ENCODE assay signal across 1 cellular context in genomic region chr2:118986733-118987132, GRCh38.
TF ChIP-seq lines count a peak whose summit lies in the region.

No MANE protein-coding gene starts in this region.

TF ChIP-seq in GM12878, 131 proteins besides CTCF, POLR2A, EP300 and RAD21 (continued from another document):
- TF ChIP-seq ZNF24 (IDR thresholded peaks at IDR 0.05) = peak; percentile 35; the same call in 1 of the 2 replicates
- TF ChIP-seq ASH2L (IDR thresholded peaks at IDR 0.05; ENCODE audit: borderline replicate concordance, low read depth) = no peak
- TF ChIP-seq TCF12 (IDR thresholded peaks at IDR 0.05; ENCODE audit: low read depth, low read length) = no peak
